Comparison of ENCODE assay signal across 8 cellular contexts in the genomic region with DNA sequence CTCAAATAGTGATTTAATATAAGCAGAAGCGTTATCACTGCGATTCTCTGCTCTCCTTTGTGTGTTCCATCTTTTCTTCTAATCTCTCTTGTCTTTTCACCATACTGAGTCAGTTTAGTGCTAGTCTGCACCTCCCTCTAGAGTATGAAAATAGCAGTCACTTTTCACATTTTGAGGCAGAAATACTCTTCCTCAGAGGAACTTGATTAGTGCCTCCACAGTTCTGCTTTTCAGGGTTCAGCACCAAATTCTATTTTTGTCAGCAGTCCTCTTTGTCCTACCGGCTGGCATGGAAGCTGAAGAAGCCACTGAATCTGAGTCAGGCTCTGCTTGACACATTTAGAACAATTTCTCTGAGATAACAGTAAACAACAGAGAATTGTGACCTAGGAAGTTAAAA. TPM values are rescaled to one million over a fixed set of nuclear protein-coding genes. Genes with fewer than 3 reads are reported as not detected.
DNase-seq lines count a peak whose midpoint lies in the region; ATAC-seq and TF ChIP-seq lines count a peak whose summit lies in the region.

No MANE protein-coding gene starts in this region.

- TF ChIP-seq CTCF in GM12875 (IDR thresholded peaks at IDR 0.05; ENCODE audit: borderline replicate concordance, insufficient read depth, low read depth, low read length): peak; percentile 27; the same call in 1 of the 2 replicates
- TF ChIP-seq CTCF in A673 (conservative IDR thresholded peaks at IDR 0.05; ENCODE audit: low read depth, low read length): no peak
- peak in 1 of 5 experiments; percentile 11 for TF ChIP-seq CTCF in tibial nerve (IDR thresholded peaks at IDR 0.05)

- DNase-seq in M059J (ENCODE audit: low read depth) (peak; percentile 14), adipocyte (ENCODE audit: low read depth) (peak; percentile 51), occipital lobe (lab: John Stamatoyannopoulos, UW) (peak; percentile 25), A673 (ENCODE audit: low spot score) (no peak), tibial nerve (ENCODE audit: low spot score in 2 of 2) (no peak), GOT3 (lab: John Stamatoyannopoulos, UW) (no peak)

- TF ChIP-seq POLR2A in tibial nerve (IDR thresholded peaks at IDR 0.05): no peak

- CTCF ChIA-PET in A673 (lab: Charles Lee): interaction anchor here (0.7 kb wide), 1 partner anchor 1261 kb away, joined by 3 read pairs; no protein-coding TSS in a partner anchor

- TF ChIP-seq EP300 in tibial nerve (IDR thresholded peaks at IDR 0.05): no peak

- H3K9me3 ChIP-seq in adipocyte (ENCODE audit: control insufficient read depth, low read length) (peaks cover 4% of the 10 kb centered on the region), A673 (ENCODE audit: low read depth, low read length, poor library complexity, severe bottlenecking) (no peaks in the 10 kb centered on the region), tibial nerve (peaks cover 0 to 4% (median 0%) of the 10 kb centered on the region in 4 donors)

- ATAC-seq in HG03457 (IDR thresholded peaks at IDR 0.05; ENCODE audit: unreplicated experiment): no peak

- no TSS peak for BruUV-seq in A673 (replicated peaks; lab: Mats Ljungman, UMichigan)

- intact Hi-C loops in A673 (cut with micrococcal nuclease; ENCODE audit: unreplicated experiment): no loop called here

- H3K27ac ChIP-seq in A673 (ENCODE audit: low read depth, low read length, poor library complexity, severe bottlenecking): no peak overlapping the region
- no peak overlapping the region for H3K27ac ChIP-seq in tibial nerve

- POLR2A ChIA-PET in A673 (lab: Charles Lee; ENCODE audit: low non-redundant PET): no interaction called here

- H3K36me3 ChIP-seq in adipocyte (ENCODE audit: control insufficient read depth, insufficient read depth, low read length, severe bottlenecking): no peaks in the 10 kb centered on the region
- no peaks in the 10 kb centered on the region for H3K36me3 ChIP-seq in A673 (ENCODE audit: insufficient read depth, low read length, poor library complexity, severe bottlenecking)
- H3K36me3 ChIP-seq in tibial nerve: no peaks in the 10 kb centered on the region

- H3K27me3 ChIP-seq in adipocyte (replicated peaks; ENCODE audit: control insufficient read depth, insufficient read depth, low read length) (no peaks in the 10 kb centered on the region), A673 (replicated peaks; ENCODE audit: insufficient read depth, low read depth, low read length, poor library complexity) (no peaks in the 10 kb centered on the region), tibial nerve (no peaks in the 10 kb centered on the region)

- peak overlapping the region; percentile 14 for H3K9ac ChIP-seq in adipocyte (ENCODE audit: low read length)

- H3K4me3 ChIP-seq in GM12875 (ENCODE audit: low read depth, low read length): no peak overlapping the region
- H3K4me3 ChIP-seq in adipocyte (ENCODE audit: low read length): no peak overlapping the region
- H3K4me3 ChIP-seq in A673 (ENCODE audit: low read depth, low read length, poor library complexity, severe bottlenecking): no peak overlapping the region
- no peak overlapping the region for H3K4me3 ChIP-seq in tibial nerve

- 61 to 62% methylated on average over 3 of the region's 3 CpGs for WGBS in tibial nerve, 2 donors

- H3K4me1 ChIP-seq in adipocyte (ENCODE audit: control insufficient read depth, insufficient read depth, low read length) (peaks cover 8% of the 10 kb centered on the region), A673 (ENCODE audit: insufficient read depth, low read length, poor library complexity, severe bottlenecking) (no peaks in the 10 kb centered on the region), tibial nerve (no peaks in the 10 kb centered on the region)

RNA-seq across cellular contexts. Expression of a gene that starts 49.7 kb away (rescaled TPM):
- 27.8 and 32.8 TPM in 2 replicates for total RNA-seq in M059J (2014; rRNA removed; shearing (Covaris generic))
- total RNA-seq in occipital lobe: 79.2 TPM
- 52.0 and 58.4 TPM in 2 replicates for total RNA-seq in A673 (2021)
- total RNA-seq in tibial nerve: 10 to 100 TPM; 46.5 to 61.8 (median 55.0) TPM

Comparison
In these comparisons a context has a peak if more than half of its experiments do, and no peak if none do; other contexts are left out.
1. DNase-seq: peak in M059J (single experiment), adipocyte (single experiment) and occipital lobe (single experiment); none in A673 (single experiment), tibial nerve (0 of 2) and GOT3 (single experiment).